In the genomic region with DNA sequence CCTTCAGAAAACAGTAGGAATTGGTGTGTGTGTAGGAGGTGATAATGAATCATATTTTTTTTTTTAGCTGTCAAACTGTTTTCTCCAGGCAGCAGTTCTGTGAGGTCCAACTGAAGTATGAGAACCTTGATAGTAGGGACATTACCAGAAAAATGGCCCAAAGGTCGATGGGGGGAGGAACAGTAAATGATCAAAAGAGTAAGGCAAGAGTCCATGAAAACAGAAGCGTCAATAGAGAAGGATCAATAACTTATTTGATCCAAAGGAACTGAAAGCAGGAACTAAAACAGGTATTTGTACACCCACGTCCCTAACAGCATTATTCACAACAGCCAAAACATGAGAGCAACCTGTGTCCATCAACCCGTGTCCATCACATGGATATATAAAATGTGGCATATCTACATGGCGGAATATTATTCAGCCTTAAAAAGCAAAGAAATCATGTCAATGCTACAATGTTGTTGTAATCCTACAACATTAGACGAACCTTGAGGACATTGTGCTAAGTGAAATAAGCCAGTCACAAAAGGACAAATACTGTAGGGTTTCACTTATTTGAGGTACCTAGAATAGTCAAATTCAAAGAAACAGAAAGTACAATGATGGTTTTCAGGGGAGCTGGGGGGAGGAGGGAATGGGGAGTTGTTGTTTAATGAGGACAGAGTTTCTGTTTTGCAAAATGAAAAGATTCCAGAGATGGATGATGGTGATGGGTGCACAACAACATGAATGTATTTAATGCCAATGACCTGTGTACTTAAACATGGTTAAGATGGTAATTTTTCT, we compare ENCODE assay signal across 1 cellular context.
TF ChIP-seq lines count a peak whose summit lies in the region.

No MANE protein-coding gene starts in this region.

TF ChIP-seq in liver, 16 proteins besides CTCF, POLR2A, EP300 and RAD21 (continued from another document):
- peak; percentile 21 for TF ChIP-seq REST (IDR thresholded peaks at IDR 0.05)
- no peak for TF ChIP-seq NR2F2 (IDR thresholded peaks at IDR 0.05)
- peak; percentile 51 to 77 for TF ChIP-seq EGR1 (IDR thresholded peaks at IDR 0.05; ENCODE audit: low read depth in 2 of 2)
- peak; percentile 21 for TF ChIP-seq FOXA1 (IDR thresholded peaks at IDR 0.05)
- TF ChIP-seq, protein P1, sequence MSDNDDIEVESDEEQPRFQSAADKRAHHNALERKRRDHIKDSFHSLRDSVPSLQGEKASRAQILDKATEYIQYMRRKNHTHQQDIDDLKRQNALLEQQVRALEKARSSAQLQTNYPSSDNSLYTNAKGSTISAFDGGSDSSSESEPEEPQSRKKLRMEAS (IDR thresholded peaks at IDR 0.05), result peak; percentile 61
- peak; percentile 70 for TF ChIP-seq YY1 (IDR thresholded peaks at IDR 0.05)
- TF ChIP-seq SP1 (IDR thresholded peaks at IDR 0.05), result peak; percentile 98
- peak; percentile 36 to 69 for TF ChIP-seq JUND (IDR thresholded peaks at IDR 0.05)
